In genomic region chr4:72451349-72451748, GRCh38 we compare ENCODE assay signal across 16 cellular contexts.
DNase-seq lines count a peak whose midpoint lies in the region; ATAC-seq and TF ChIP-seq lines count a peak whose summit lies in the region.
"Had no signal": no experiment of that assay in that cellular context is flagged by ENCODE, and none has a peak within 500 bp of the region (broad histone marks: within the 10 kb centered on the region; RNA-seq: fewer than 3 reads in every experiment).

No MANE protein-coding gene starts in this region.

- DNase-seq in coronary artery (ENCODE audit: low spot score), result no peak
- DNase-seq in Right ventricle myocardium superior, result peak; percentile 54
- DNase-seq in ovary, result peak in 4 of 5 donors; percentile 12 to 69 (median 42)
- DNase-seq in tibial nerve (ENCODE audit: low spot score in 2 of 2), result peak; percentile 25 to 29
- no peak for DNase-seq in retina
- no peak for DNase-seq in foreskin melanocyte
- DNase-seq: AML-193, DMS 273 treated with DMSO at 0.1 percent for 48 hours, GF-D8, KG1, NCI-H1092, NCI-H2081 treated with DMSO at 0.1 percent for 48 hours, NCI-H226, NCI-H524 treated with DMSO at 0.1 percent for 48 hours had no signal

- TF ChIP-seq CTCF in coronary artery (IDR thresholded peaks at IDR 0.05) (no peak), ovary (IDR thresholded peaks at IDR 0.05) (no peak), tibial nerve (IDR thresholded peaks at IDR 0.05) (no peak)

- H3K36me3 ChIP-seq in ovary (no peaks in the 10 kb centered on the region), tibial nerve (no peaks in the 10 kb centered on the region)

- H3K4me3 ChIP-seq in coronary artery (no peak overlapping the region), ovary (no peak overlapping the region), tibial nerve (no peak overlapping the region)

- 54 to 67% (median 62%) methylated on average over 3 of the region's 3 CpGs for WGBS in ovary, 3 donors
- WGBS in tibial nerve, 2 donors, result 54 to 56% methylated on average over 3 of the region's 3 CpGs

- H3K27me3 ChIP-seq in ovary (no peaks in the 10 kb centered on the region), tibial nerve (no peaks in the 10 kb centered on the region)

- intact Hi-C loops in Right ventricle myocardium superior (cut with DNase I) (no loop called here), ovary (cut with DNase I) (no loop called here)

- TF ChIP-seq POLR2A in ovary (IDR thresholded peaks at IDR 0.05), result no peak
- no peak for TF ChIP-seq POLR2A in tibial nerve (IDR thresholded peaks at IDR 0.05)

- H3K4me1 ChIP-seq in ovary (ENCODE audit: insufficient read depth) (no peaks in the 10 kb centered on the region), tibial nerve (peaks cover 0 to 3% (median 0%) of the 10 kb centered on the region in 4 donors)

- no peak for TF ChIP-seq EP300 in ovary (IDR thresholded peaks at IDR 0.05)
- TF ChIP-seq EP300 in tibial nerve (IDR thresholded peaks at IDR 0.05), result no peak

- H3K27ac ChIP-seq in coronary artery (peak overlapping the region; percentile 23 to 30), ovary (no peak overlapping the region), tibial nerve (no peak overlapping the region)

- H3K9me3 ChIP-seq in ovary, result no peaks in the 10 kb centered on the region
- H3K9me3 ChIP-seq in tibial nerve, result no peaks in the 10 kb centered on the region

- ATAC-seq in Right ventricle myocardium superior (ENCODE audit: poor library complexity) (no peak), GM19035 (IDR thresholded peaks at IDR 0.05; ENCODE audit: unreplicated experiment) (no peak)
- ATAC-seq: Panc1 had no signal

Comparison
In these comparisons a context has a peak if more than half of its experiments do, and no peak if none do; other contexts are left out.
1. DNase-seq: peak in Right ventricle myocardium superior (single experiment), ovary (4 of 5) and tibial nerve (2 of 2); none in coronary artery (single experiment), retina (single experiment) and foreskin melanocyte (single experiment).
2. H3K27ac ChIP-seq: peak in coronary artery (2 of 2); none in ovary (0 of 2) and tibial nerve (0 of 4).